ENCODE assay signal across 20 cellular contexts in genomic region chr21:45740088-45740440, GRCh38.
DNase-seq lines count a peak whose midpoint lies in the region; ATAC-seq, FAIRE-seq and TF ChIP-seq lines count a peak whose summit lies in the region.
"Had no signal": no experiment of that assay in that cellular context is flagged by ENCODE, and none has a peak within 500 bp of the region (broad histone marks: within the 10 kb centered on the region; RNA-seq: fewer than 3 reads in every experiment).

No MANE protein-coding gene starts in this region.

- no peak for DNase-seq in GM23338 (ENCODE audit: low spot score)
- no peak for DNase-seq in SJSA1 (ENCODE audit: low read depth in 1 of 2, low spot score in 2 of 2)
- DNase-seq in SHP77 (lab: John Stamatoyannopoulos, UW), result no peak
- DNase-seq in NCI-H187 (lab: John Stamatoyannopoulos, UW), result no peak
- DNase-seq in retina, result no peak
- DNase-seq in H54 (ENCODE audit: insufficient read length, low spot score), result no peak
- DNase-seq: C1 segment of cervical spinal cord; Caco-2; CD4-positive, alpha-beta memory T cell; DMS 273 treated with DMSO at 0.1 percent for 48 hours; DMS79; EL; GDM1; GOT3 had no signal

- peaks cover 0 to 11% (median 4%) of the 10 kb centered on the region in 11 experiments; a peak in 17 of 22 replicates for H3K9me3 ChIP-seq in BLaER1 treated with 17β-estradiol and CSF1 and Interleukin-3, amounts not matched to agents 10 nM and 100 nM (replicated peaks in 1 of 11)
- no peaks in the 10 kb centered on the region for H3K9me3 ChIP-seq in SJSA1 (replicated peaks)
- peaks cover under 1% of the 10 kb centered on the region for H3K9me3 ChIP-seq in thymus (ENCODE audit: control insufficient read depth)
- H3K9me3 ChIP-seq: Caco-2 had no signal

- no peak for ATAC-seq in GM23338
- ATAC-seq: GM12878 had no signal

- no peaks in the 10 kb centered on the region for H3K9me2 ChIP-seq in GM23338 (ENCODE audit: insufficient read depth)

- peaks cover 5% of the 10 kb centered on the region for H3K36me3 Mint-ChIP-seq in GM23338 (ENCODE audit: low read depth)
- H3K36me3 Mint-ChIP-seq: CD4-positive, alpha-beta memory T cell had no signal

- TF ChIP-seq POLR2A in H54 (IDR thresholded peaks at IDR 0.05; ENCODE audit: low read depth, low read length), result no peak

- no peak overlapping the region for H3K27ac Mint-ChIP-seq in GM23338
- H3K27ac Mint-ChIP-seq: B cell; CD4-positive, alpha-beta memory T cell had no signal

- H3K4me1 Mint-ChIP-seq in GM23338, result no peaks in the 10 kb centered on the region
- H3K4me1 Mint-ChIP-seq: B cell had no signal

- H3K36me3 ChIP-seq in BLaER1 treated with 17β-estradiol and CSF1 and Interleukin-3, amounts not matched to agents 10 nM and 100 nM, result peaks cover under 1 to 42% (median 15%) of the 10 kb centered on the region in 11 experiments; a peak in 20 of 22 replicates
- H3K36me3 ChIP-seq in GM23338 (ENCODE audit: insufficient read depth), result no peaks in the 10 kb centered on the region
- H3K36me3 ChIP-seq in SJSA1, result peaks cover 22% of the 10 kb centered on the region
- peaks cover 14% of the 10 kb centered on the region for H3K36me3 ChIP-seq in thymus (ENCODE audit: control insufficient read depth, insufficient read depth)

- H3K27me3 ChIP-seq in BLaER1 treated with 17β-estradiol and CSF1 and Interleukin-3, amounts not matched to agents 10 nM and 100 nM, result no peaks in the 10 kb centered on the region
- H3K27me3 ChIP-seq in GM23338 (ENCODE audit: insufficient read depth) (no peaks in the 10 kb centered on the region), SJSA1 (replicated peaks) (no peaks in the 10 kb centered on the region), thymus (ENCODE audit: control insufficient read depth, insufficient read depth) (no peaks in the 10 kb centered on the region)

- H3K9ac ChIP-seq in BLaER1 treated with 17β-estradiol and CSF1 and Interleukin-3, amounts not matched to agents 10 nM and 100 nM, result peak overlapping the region in 10 of 11 experiments; percentile 1 to 58 (median 40); a peak in 13 of 22 replicates

- TF ChIP-seq CTCF in GM23338 (conservative IDR thresholded peaks at IDR 0.05; ENCODE audit: low read depth in 2 of 2), result no peak

- H3K4me2 ChIP-seq in BLaER1 treated with 17β-estradiol and CSF1 and Interleukin-3, amounts not matched to agents 10 nM and 100 nM, result peak overlapping the region; percentile 35 to 74 (median 58); a peak in 21 of 22 replicates
- H3K4me2 ChIP-seq in GM23338, result no peak overlapping the region

- H3F3A ChIP-seq in GM23338 (replicated peaks; ENCODE audit: low read depth), result no peaks in the 10 kb centered on the region

- peak overlapping the region in 9 of 11 experiments; percentile 35 to 76 (median 66); a peak in 16 of 22 replicates for H3K27ac ChIP-seq in BLaER1 treated with 17β-estradiol and CSF1 and Interleukin-3, amounts not matched to agents 10 nM and 100 nM
- H3K27ac ChIP-seq in GM23338 (ENCODE audit: low read depth) (0 out of 2 replicates have a peak overlapping the region, but pooled peaks have one; percentile 39), SJSA1 (peak overlapping the region; percentile 77), thymus (ENCODE audit: low read depth) (peak overlapping the region; percentile 55)

- H4K20me1 ChIP-seq in BLaER1 treated with 17β-estradiol and CSF1 and Interleukin-3, amounts not matched to agents 10 nM and 100 nM, result peaks cover 0 to 49% (median 5%) of the 10 kb centered on the region in 11 experiments; a peak in 7 of 22 replicates
- no peaks in the 10 kb centered on the region; the same call in 1 of the 2 replicates for H4K20me1 ChIP-seq in GM23338 (replicated peaks; ENCODE audit: insufficient read depth)

- no peak overlapping the region for H3K4me3 ChIP-seq in BLaER1 treated with 17β-estradiol and CSF1 and Interleukin-3, amounts not matched to agents 10 nM and 100 nM
- H3K4me3 ChIP-seq in GM23338 (no peak overlapping the region), SJSA1 (no peak overlapping the region), thymus (ENCODE audit: low read length) (no peak overlapping the region)
- H3K4me3 ChIP-seq: GM12878 had no signal

- H3K79me2 ChIP-seq in GM23338 (replicated peaks; ENCODE audit: insufficient read depth), result no peaks in the 10 kb centered on the region

- no peak for FAIRE-seq in H54 (lab: Jason Lieb, UNC)
- FAIRE-seq: D721Med, GM12878, GM18507 had no signal

- H3K27me3 Mint-ChIP-seq in GM23338 (ENCODE audit: insufficient read depth, low read depth, poor library complexity), result no peaks in the 10 kb centered on the region
- H3K27me3 Mint-ChIP-seq: B cell had no signal

- WGBS in thymus, result 78% methylated on average over 9 of the region's 9 CpGs

- H2AFZ ChIP-seq in GM23338, result no peak overlapping the region

- H3K4me3 Mint-ChIP-seq in GM23338, result no peak overlapping the region
- H3K4me3 Mint-ChIP-seq: B cell; CD4-positive, alpha-beta memory T cell had no signal

- 0 out of 3 replicates have a peak, but pooled peaks cover 3% of the 10 kb centered on the region for H3K9me3 Mint-ChIP-seq in GM23338
- H3K9me3 Mint-ChIP-seq: CD4-positive, alpha-beta memory T cell had no signal

- peaks cover 19 to 62% (median 55%) of the 10 kb centered on the region in 10 experiments for H3K4me1 ChIP-seq in BLaER1 treated with 17β-estradiol and CSF1 and Interleukin-3, amounts not matched to agents 10 nM and 100 nM
- H3K4me1 ChIP-seq in GM23338 (ENCODE audit: insufficient read depth) (no peaks in the 10 kb centered on the region), SJSA1 (replicated peaks) (peaks cover 39% of the 10 kb centered on the region), thymus (ENCODE audit: control insufficient read depth, insufficient read depth, low read length) (no peaks in the 10 kb centered on the region)
- H3K4me1 ChIP-seq: Caco-2 had no signal

TF ChIP-seq in GM23338, 12 proteins besides CTCF, POLR2A, EP300 and RAD21 (continues in another document):
- TF ChIP-seq JUNB (IDR thresholded peaks at IDR 0.05; ENCODE audit: unreplicated experiment) (no peak), ZNF331 (CRISPR knock-in tag; IDR thresholded peaks at IDR 0.05; ENCODE audit: low read depth) (no peak), STAT1 (IDR thresholded peaks at IDR 0.05; ENCODE audit: unreplicated experiment) (no peak), ETS1 (IDR thresholded peaks at IDR 0.05) (no peak), EZH2 (IDR thresholded peaks at IDR 0.05; ENCODE audit: low read depth, unreplicated experiment) (no peak), EZH2phosphoT487 (IDR thresholded peaks at IDR 0.05; ENCODE audit: unreplicated experiment) (no peak), POLR2AphosphoS5 (IDR thresholded peaks at IDR 0.05; ENCODE audit: low read depth) (no peak)
